In the genomic region with DNA sequence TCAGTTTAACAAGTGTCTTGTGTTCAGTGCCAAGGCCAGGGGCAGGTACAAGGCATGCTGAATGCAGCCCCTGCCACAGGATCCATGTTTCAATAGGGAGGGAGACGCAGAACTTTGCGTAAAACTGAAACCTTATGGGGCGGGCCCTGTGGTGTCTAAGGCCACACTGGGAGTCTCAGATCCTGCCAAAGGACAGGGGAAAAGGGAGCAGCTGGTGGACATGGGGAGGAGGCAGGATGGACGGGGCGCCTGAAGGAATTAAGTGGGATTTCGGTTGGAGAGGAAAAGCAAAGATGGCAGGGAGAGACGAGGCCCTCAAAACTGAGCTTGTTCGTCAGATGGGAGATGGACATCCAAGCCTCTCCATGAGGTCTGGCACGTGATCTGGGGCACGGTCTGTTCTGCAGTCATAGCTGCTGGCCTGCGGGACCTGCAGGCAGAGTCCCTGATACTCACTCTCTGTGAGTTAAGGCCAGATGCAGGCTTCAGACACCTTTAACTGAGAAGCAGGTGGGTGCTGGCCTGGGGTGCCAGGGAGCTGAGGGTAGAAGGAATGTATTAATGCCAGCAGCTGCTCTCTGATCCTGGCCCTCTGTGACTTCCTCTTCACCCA, we compare ENCODE assay signal across 18 cellular contexts. TPM values are rescaled to one million over a fixed set of nuclear protein-coding genes. Genes with fewer than 3 reads are reported as not detected.
"Had no signal": no experiment of that assay in that cellular context is flagged by ENCODE, and none has a peak within 500 bp of the region (broad histone marks: within the 10 kb centered on the region; RNA-seq: fewer than 3 reads in every experiment).

No MANE protein-coding gene starts in this region.

- H3K27me3 ChIP-seq: neural progenitor cell, pancreas, transverse colon, vagina had no signal

- H3K27ac ChIP-seq: lower lobe of right lung, neural progenitor cell, pancreas, transverse colon, vagina had no signal

- H3K4me3 ChIP-seq: lower lobe of right lung, neural progenitor cell, pancreas, transverse colon, vagina had no signal

- FAIRE-seq: pancreas had no signal

- H3K4me3 Mint-ChIP-seq: activated B cell treated with CpG ODN at 0.5 μM for 24 hours; activated CD4-positive, alpha-beta memory T cell treated with anti-CD3 and anti-CD28 coated beads for 36 hours; activated naive CD8-positive, alpha-beta T cell; activated T-helper 1 cell treated with anti-CD3 and anti-CD28 coated beads, Interleukin-12 subunit alpha, Interleukin-12 subunit beta, Interleukin-2, Interleukin-4 antibody, amounts not matched to agents 30 ng/mL and 10 ng/mL and 1 ng/mL, durations not matched to agents 14 hours and 24 hours and 36 hours; mesothelial cell of epicardium; neural progenitor cell had no signal

- H3K4me1 Mint-ChIP-seq: activated B cell treated with CpG ODN at 0.5 μM for 24 hours had no signal

- ATAC-seq: stimulated activated naive CD8-positive, alpha-beta T cell treated with anti-CD3 and anti-CD28 coated beads, Interleukin-15, Interleukin-2, amounts not matched to agents 100 U/mL and 50 U/mL, for 24 hours had no signal

- H3K36me3 ChIP-seq: lower lobe of right lung, neural progenitor cell, pancreas, transverse colon, vagina had no signal

- H3K36me3 Mint-ChIP-seq: activated CD4-positive, alpha-beta memory T cell treated with anti-CD3 and anti-CD28 coated beads for 36 hours; activated naive CD8-positive, alpha-beta T cell had no signal

- H3K9me3 ChIP-seq: lower lobe of right lung, pancreas, transverse colon, vagina had no signal

- DNase-seq: activated B cell treated with CpG ODN at 0.5 μM for 24 hours; activated CD4-positive, alpha-beta memory T cell treated with anti-CD3 and anti-CD28 coated beads for 36 hours; activated CD4-positive, alpha-beta T cell treated with anti-CD3 and anti-CD28 coated beads for 4 hours; activated gamma-delta T cell treated with Interleukin-2 at 50 U/mL for 16 hours; activated T-cell treated with anti-CD3 and anti-CD28 coated beads for 4 hours; effector memory CD4-positive, alpha-beta T cell; foreskin fibroblast; lower lobe of right lung; pancreas; stimulated activated CD4-positive, alpha-beta T cell treated with anti-CD3 and anti-CD28 coated beads, Interleukin-2, amount 100 ng/mL, for 24 hours; stimulated activated naive CD8-positive, alpha-beta T cell treated with anti-CD3 and anti-CD28 coated beads, Interleukin-15, Interleukin-2, amounts not matched to agents 100 U/mL and 50 U/mL, for 24 hours; T-helper 2 cell; transverse colon had no signal

- H3K4me1 ChIP-seq: pancreas had no signal

- H3K27ac Mint-ChIP-seq: activated B cell treated with CpG ODN at 0.5 μM for 24 hours; activated CD4-positive, alpha-beta memory T cell treated with anti-CD3 and anti-CD28 coated beads for 36 hours; activated naive CD8-positive, alpha-beta T cell; activated T-helper 1 cell treated with anti-CD3 and anti-CD28 coated beads, Interleukin-12 subunit alpha, Interleukin-12 subunit beta, Interleukin-2, Interleukin-4 antibody, amounts not matched to agents 30 ng/mL and 10 ng/mL and 1 ng/mL, durations not matched to agents 14 hours and 24 hours and 36 hours had no signal

- H3K9me3 Mint-ChIP-seq: activated B cell treated with CpG ODN at 0.5 μM for 24 hours; activated CD4-positive, alpha-beta memory T cell treated with anti-CD3 and anti-CD28 coated beads for 36 hours; activated T-helper 1 cell treated with anti-CD3 and anti-CD28 coated beads, Interleukin-12 subunit alpha, Interleukin-12 subunit beta, Interleukin-2, Interleukin-4 antibody, amounts not matched to agents 30 ng/mL and 10 ng/mL and 1 ng/mL, durations not matched to agents 14 hours and 24 hours and 36 hours; mesothelial cell of epicardium had no signal

- H3K9ac ChIP-seq: neural progenitor cell had no signal

- H2AFZ ChIP-seq: neural progenitor cell had no signal

RNA-seq across cellular contexts. Expression of gene TCF7L1, which starts 48.8 kb away (rescaled TPM):
- total RNA-seq: activated T-helper 1 cell treated with anti-CD3 and anti-CD28 coated beads, Interleukin-12 subunit alpha, Interleukin-12 subunit beta, Interleukin-2, Interleukin-4 antibody, amounts not matched to agents 30 ng/mL and 10 ng/mL and 1 ng/mL, durations not matched to agents 14 hours and 24 hours and 36 hours had no signal
